38 cellular contexts compared by ENCODE assay signal in genomic region chr6:132877003-132877402, GRCh38.
"Had no signal": no experiment of that assay in that cellular context is flagged by ENCODE, and none has a peak within 500 bp of the region (broad histone marks: within the 10 kb centered on the region; RNA-seq: fewer than 3 reads in every experiment).

No MANE protein-coding gene starts in this region.

- DNase-seq: activated CD4-positive, alpha-beta memory T cell treated with anti-CD3 and anti-CD28 coated beads for 36 hours; activated CD4-positive, alpha-beta T cell treated with anti-CD3 and anti-CD28 coated beads for 36 hours; activated CD4-positive, alpha-beta T cell treated with anti-CD3 and anti-CD28 coated beads, Interleukin-2, amount 10 ng/mL, durations not matched to agents 24 days and 14 days; activated CD4-positive, CD25-positive, alpha-beta regulatory T cell; activated CD4-positive, CD25-positive, alpha-beta regulatory T cell treated with anti-CD3 and anti-CD28 coated beads, Interleukin-2, amount 50 U/mL, for 72 hours; activated CD8-positive, alpha-beta memory T cell treated with anti-CD3 and anti-CD28 coated beads, Interleukin-2, amount 10 ng/mL, durations not matched to agents 7 days and 5 days; activated CD8-positive, alpha-beta memory T cell treated with anti-CD3 and anti-CD28 coated beads, Interleukin-2, amount 50 U/mL, for 4 hours; activated CD8-positive, alpha-beta T cell treated with anti-CD3 and anti-CD28 coated beads, Interleukin-2, amount 10 ng/mL, durations not matched to agents 7 days and 5 days; activated effector memory CD4-positive, alpha-beta T cell treated with anti-CD3 and anti-CD28 coated beads, Interleukin-2, amount 50 U/mL, for 16 hours; activated naive CD4-positive, alpha-beta T cell treated with anti-CD3 and anti-CD28 coated beads for 36 hours; activated naive CD8-positive, alpha-beta T cell treated with anti-CD3 and anti-CD28 coated beads for 36 hours; activated naive CD8-positive, alpha-beta T cell treated with anti-CD3 and anti-CD28 coated beads, Interleukin-2, amount 50 U/mL, for 24 hours; activated T-cell treated with anti-CD3 and anti-CD28 coated beads, Interleukin-2, amount 50 U/mL, for 1 hour; activated T-cell treated with anti-CD3 and anti-CD28 coated beads, Interleukin-2, amount 50 U/mL, for 48 hours; adrenal gland; amygdala; aorta; central memory CD4-positive, alpha-beta T cell; cerebellar nuclear complex; colonic mucosa; dorsolateral prefrontal cortex; effector memory CD4-positive, alpha-beta T cell; endodermal cell; foreskin fibroblast; glutamatergic neuron; heart left ventricle; T-helper 1 cell; T-helper 17 cell; T1000 had no signal

- H3K27me3 Mint-ChIP-seq: brain; dendritic cell treated with granulocyte-macrophage colony-stimulating factor and Interleukin-4, amounts not matched to agents 40 ng/mL and 50 ng/mL, for 4 days; T-helper 17 cell had no signal

- H3K36me3 Mint-ChIP-seq: activated CD8-positive, alpha-beta memory T cell treated with anti-CD3 and anti-CD28 coated beads, Interleukin-2, amount 10 ng/mL, durations not matched to agents 7 days and 5 days; activated naive CD4-positive, alpha-beta T cell treated with anti-CD3 and anti-CD28 coated beads, Interleukin-2, amount 50 U/mL, for 24 hours; activated naive CD8-positive, alpha-beta T cell treated with anti-CD3 and anti-CD28 coated beads for 36 hours had no signal

- H3K9me3 ChIP-seq: adrenal gland, colonic mucosa had no signal

- H3K27ac ChIP-seq: adrenal gland, breast epithelium, cardiac muscle cell, colonic mucosa, dorsolateral prefrontal cortex, heart left ventricle had no signal

- H3K4me3 ChIP-seq: adrenal gland, breast epithelium, cardiac muscle cell, colonic mucosa, dorsolateral prefrontal cortex, heart left ventricle had no signal

- H3K27me3 ChIP-seq: adrenal gland, breast epithelium, cardiac muscle cell, colonic mucosa, dorsolateral prefrontal cortex, heart left ventricle had no signal

- H3K9me3 Mint-ChIP-seq: activated naive CD4-positive, alpha-beta T cell treated with anti-CD3 and anti-CD28 coated beads, Interleukin-2, amount 50 U/mL, for 24 hours had no signal

- H3K4me3 Mint-ChIP-seq: activated CD4-positive, alpha-beta memory T cell treated with anti-CD3 and anti-CD28 coated beads for 36 hours; activated CD4-positive, alpha-beta T cell treated with anti-CD3 and anti-CD28 coated beads for 36 hours; activated CD4-positive, alpha-beta T cell treated with anti-CD3 and anti-CD28 coated beads, Interleukin-2, amount 10 ng/mL, durations not matched to agents 24 days and 14 days; activated CD8-positive, alpha-beta memory T cell treated with anti-CD3 and anti-CD28 coated beads, Interleukin-2, amount 10 ng/mL, durations not matched to agents 7 days and 5 days; activated CD8-positive, alpha-beta T cell treated with anti-CD3 and anti-CD28 coated beads, Interleukin-2, amount 10 ng/mL, durations not matched to agents 7 days and 5 days; activated naive CD4-positive, alpha-beta T cell treated with anti-CD3 and anti-CD28 coated beads for 36 hours; activated naive CD4-positive, alpha-beta T cell treated with anti-CD3 and anti-CD28 coated beads, Interleukin-2, amount 50 U/mL, for 24 hours; activated naive CD8-positive, alpha-beta T cell treated with anti-CD3 and anti-CD28 coated beads for 36 hours; activated naive CD8-positive, alpha-beta T cell treated with anti-CD3 and anti-CD28 coated beads, Interleukin-2, amount 50 U/mL, for 24 hours; activated T-helper 1 cell treated with anti-CD3 and anti-CD28 coated beads, Interleukin-12 subunit alpha, Interleukin-12 subunit beta, Interleukin-2, Interleukin-4 antibody, amounts not matched to agents 30 ng/mL and 10 ng/mL and 1 ng/mL, durations not matched to agents 14 hours and 24 hours and 36 hours; brain; dendritic cell treated with granulocyte-macrophage colony-stimulating factor and Interleukin-4, amounts not matched to agents 40 ng/mL and 50 ng/mL, for 4 days; endodermal cell; T-helper 17 cell; T-helper 2 cell treated with Interferon-gamma antibody and Interleukin-4, amounts not matched to agents 5 μg/mL and 100 μg/mL, for 36 hours had no signal

- H3K4me1 ChIP-seq: adrenal gland, breast epithelium, colonic mucosa, heart left ventricle had no signal

- ATAC-seq: activated CD4-positive, alpha-beta T cell treated with anti-CD3 and anti-CD28 coated beads for 36 hours; activated CD8-positive, alpha-beta memory T cell treated with anti-CD3 and anti-CD28 coated beads, Interleukin-2, amount 10 ng/mL, durations not matched to agents 7 days and 5 days; activated CD8-positive, alpha-beta T cell treated with anti-CD3 and anti-CD28 coated beads, Interleukin-2, amount 10 ng/mL, durations not matched to agents 7 days and 5 days; activated naive CD8-positive, alpha-beta T cell treated with anti-CD3 and anti-CD28 coated beads, Interleukin-2, amount 50 U/mL, for 24 hours; esophagus mucosa; heart left ventricle; T-helper 17 cell had no signal

- H3K36me3 ChIP-seq: adrenal gland, breast epithelium, cardiac muscle cell, colonic mucosa, heart left ventricle had no signal

- H3K4me1 Mint-ChIP-seq: activated CD8-positive, alpha-beta memory T cell treated with anti-CD3 and anti-CD28 coated beads, Interleukin-2, amount 10 ng/mL, durations not matched to agents 7 days and 5 days; activated naive CD4-positive, alpha-beta T cell treated with anti-CD3 and anti-CD28 coated beads, Interleukin-2, amount 50 U/mL, for 24 hours; brain; endodermal cell; T-helper 17 cell had no signal

- H3K27ac Mint-ChIP-seq: activated CD4-positive, alpha-beta memory T cell treated with anti-CD3 and anti-CD28 coated beads for 36 hours; activated CD4-positive, alpha-beta T cell treated with anti-CD3 and anti-CD28 coated beads for 36 hours; activated CD4-positive, alpha-beta T cell treated with anti-CD3 and anti-CD28 coated beads, Interleukin-2, amount 10 ng/mL, durations not matched to agents 24 days and 14 days; activated CD8-positive, alpha-beta memory T cell treated with anti-CD3 and anti-CD28 coated beads, Interleukin-2, amount 10 ng/mL, durations not matched to agents 7 days and 5 days; activated CD8-positive, alpha-beta T cell treated with anti-CD3 and anti-CD28 coated beads, Interleukin-2, amount 10 ng/mL, durations not matched to agents 7 days and 5 days; activated naive CD4-positive, alpha-beta T cell treated with anti-CD3 and anti-CD28 coated beads for 36 hours; activated naive CD4-positive, alpha-beta T cell treated with anti-CD3 and anti-CD28 coated beads, Interleukin-2, amount 50 U/mL, for 24 hours; activated naive CD8-positive, alpha-beta T cell treated with anti-CD3 and anti-CD28 coated beads for 36 hours; activated naive CD8-positive, alpha-beta T cell treated with anti-CD3 and anti-CD28 coated beads, Interleukin-2, amount 50 U/mL, for 24 hours; activated T-helper 1 cell treated with anti-CD3 and anti-CD28 coated beads, Interleukin-12 subunit alpha, Interleukin-12 subunit beta, Interleukin-2, Interleukin-4 antibody, amounts not matched to agents 30 ng/mL and 10 ng/mL and 1 ng/mL, durations not matched to agents 14 hours and 24 hours and 36 hours; activated T-helper 2 cell treated with anti-CD3 and anti-CD28 coated beads, Interferon-gamma antibody, Interleukin-2, Interleukin-4, amounts not matched to agents 10 μg/mL and 5 μg/mL and 100 μg/mL, durations not matched to agents 14 hours and 24 hours and 36 hours; brain; dendritic cell treated with granulocyte-macrophage colony-stimulating factor and Interleukin-4, amounts not matched to agents 40 ng/mL and 50 ng/mL, for 4 days; endodermal cell; T-helper 17 cell; T-helper 2 cell treated with Interferon-gamma antibody and Interleukin-4, amounts not matched to agents 5 μg/mL and 100 μg/mL, for 36 hours had no signal
